8 cellular contexts compared by ENCODE assay signal in genomic region chr7:27154901-27155815, GRCh38. TPM values are rescaled to one million over a fixed set of nuclear protein-coding genes. Genes with fewer than 3 reads are reported as not detected.
DNase-seq lines count a peak whose midpoint lies in the region; ATAC-seq and TF ChIP-seq lines count a peak whose summit lies in the region.

No MANE protein-coding gene starts in this region.

- no peak overlapping the region for H3K27ac ChIP-seq in hepatocyte

- H3K4me2 ChIP-seq in hepatocyte: peak overlapping the region; percentile 79

- H3K36me3 ChIP-seq in H7 (replicated peaks; ENCODE audit: control insufficient read depth, insufficient read depth, low read length): no peaks in the 10 kb centered on the region
- H3K36me3 ChIP-seq in hepatocyte (replicated peaks; ENCODE audit: insufficient read depth, low read depth): no peaks in the 10 kb centered on the region

- H3K9me2 ChIP-seq in hepatocyte (replicated peaks; ENCODE audit: insufficient read depth): no peaks in the 10 kb centered on the region

- peaks cover 100% of the 10 kb centered on the region for H3K27me3 ChIP-seq in H7 (ENCODE audit: control insufficient read depth, insufficient read depth, low read length)
- H3K27me3 ChIP-seq in hepatocyte: peaks cover 96% of the 10 kb centered on the region

- H4K20me1 ChIP-seq in hepatocyte (ENCODE audit: insufficient read depth, poor library complexity, severe bottlenecking): no peaks in the 10 kb centered on the region

- no peak for TF ChIP-seq CTCF in hepatocyte (IDR thresholded peaks at IDR 0.05; ENCODE audit: poor library complexity)

- no peak overlapping the region for H3K4me3 ChIP-seq in H7 (ENCODE audit: insufficient read depth, low read depth, low read length)
- peak overlapping the region; percentile 48 for H3K4me3 ChIP-seq in hepatocyte

- no peaks in the 10 kb centered on the region for H3K9me3 ChIP-seq in hepatocyte (ENCODE audit: low read depth)

- no peaks in the 10 kb centered on the region for H3K79me2 ChIP-seq in hepatocyte

- WGBS in hepatocyte (ENCODE audit: low lambda C conversion rate, missing lambda C conversion rate): 24% methylated on average over 48 of the region's 48 CpGs

- ATAC-seq in HG02798 (IDR thresholded peaks at IDR 0.05; ENCODE audit: poor library complexity, unreplicated experiment) (no peak), GM18870 (IDR thresholded peaks at IDR 0.05; ENCODE audit: unreplicated experiment) (no peak)

- H3K4me1 ChIP-seq in hepatocyte (ENCODE audit: insufficient read depth): peaks cover 13% of the 10 kb centered on the region

- peak; percentile 66 for DNase-seq in H7
- peak; percentile 49 to 55 for DNase-seq in activated CD4-positive, alpha-beta T cell treated with anti-CD3 and anti-CD28 coated beads, Interleukin-2, amount 50 U/mL, for 4 hours
- DNase-seq in hepatocyte (ENCODE audit: low spot score): no peak
- peak; percentile 60 for DNase-seq in stimulated activated CD8-positive, alpha-beta memory T cell treated with anti-CD3 and anti-CD28 coated beads, Interleukin-4, amount 100 ng/mL, for 48 hours
- no peak for DNase-seq in GDM1 (lab: John Stamatoyannopoulos, UW)
- DNase-seq in cerebellar cortex (ENCODE audit: low spot score): no peak

- H2AFZ ChIP-seq in hepatocyte: peak overlapping the region; percentile 76

RNA-seq across cellular contexts. Expression of gene HOXA7, which starts 1.3 kb away (rescaled TPM):
- total RNA-seq in H7 (2014; rRNA removed; shearing (Covaris generic)): not detected in 2 replicates
- 0.32 and 0.83 TPM in 2 replicates for total RNA-seq in hepatocyte
- 1.0 TPM in 1 of 2 replicates, not detected in the other for polyA plus RNA-seq in hepatocyte

RNA-seq across cellular contexts. Expression of gene HOXA3, which starts 2.8 kb away (rescaled TPM):
- total RNA-seq in H7 (2014; rRNA removed; shearing (Covaris generic)): not detected in 2 replicates
- total RNA-seq in hepatocyte: 0.83 and 3.0 TPM in 2 replicates
- polyA plus RNA-seq in hepatocyte: 4.1 and 4.5 TPM in 2 replicates

RNA-seq across cellular contexts. Expression of gene HOXA6, which starts 7.6 kb away (rescaled TPM):
- not detected in 2 replicates for total RNA-seq in H7 (2014; rRNA removed; shearing (Covaris generic))
- not detected in 2 replicates for total RNA-seq in hepatocyte
- 0.16 and 0.23 TPM in 2 replicates for polyA plus RNA-seq in hepatocyte

RNA-seq across cellular contexts. Expression of gene HOXA9, which starts 10.2 kb away (rescaled TPM):
- total RNA-seq in H7 (2014; rRNA removed; shearing (Covaris generic)): not detected in 2 replicates
- total RNA-seq in hepatocyte: 3.6 and 5.9 TPM in 2 replicates
- polyA plus RNA-seq in hepatocyte: 3.5 and 4.4 TPM in 2 replicates

RNA-seq across cellular contexts. Expression of gene HOXA5, which starts 11.7 kb away (rescaled TPM):
- total RNA-seq in H7 (2014; rRNA removed; shearing (Covaris generic)): not detected in 2 replicates
- 0.08 and 0.70 TPM in 2 replicates for total RNA-seq in hepatocyte
- polyA plus RNA-seq in hepatocyte: 0.41 and 0.92 TPM in 2 replicates

Comparison
In these comparisons a context has a peak if more than half of its experiments do, and no peak if none do; other contexts are left out.
1. DNase-seq: peak in H7 (single experiment), activated CD4-positive, alpha-beta T cell treated with anti-CD3 and anti-CD28 coated beads, Interleukin-2, amount 50 U/mL, for 4 hours (2 of 2) and stimulated activated CD8-positive, alpha-beta memory T cell treated with anti-CD3 and anti-CD28 coated beads, Interleukin-4, amount 100 ng/mL, for 48 hours (single experiment); none in hepatocyte (single experiment), GDM1 (single experiment) and cerebellar cortex (single experiment).